ENCODE assay signal across 15 cellular contexts in genomic region chr14:98607341-98607910, GRCh38.
DNase-seq lines count a peak whose midpoint lies in the region; ATAC-seq and TF ChIP-seq lines count a peak whose summit lies in the region.
"Had no signal": no experiment of that assay in that cellular context is flagged by ENCODE, and none has a peak within 500 bp of the region (broad histone marks: within the 10 kb centered on the region; RNA-seq: fewer than 3 reads in every experiment).

No MANE protein-coding gene starts in this region.

- intact Hi-C loops in natural killer cell (cut with micrococcal nuclease) (no loop called here), esophagus muscularis mucosa (cut with DNase I) (no loop called here), vagina (cut with DNase I) (no loop called here)

- H3K9me3 ChIP-seq in esophagus muscularis mucosa, result no peaks in the 10 kb centered on the region
- H3K9me3 ChIP-seq in vagina, result no peaks in the 10 kb centered on the region

- TF ChIP-seq CTCF in natural killer cell (IDR thresholded peaks at IDR 0.05) (no peak), esophagus muscularis mucosa (IDR thresholded peaks at IDR 0.05) (no peak), vagina (IDR thresholded peaks at IDR 0.05) (no peak)

- no peaks in the 10 kb centered on the region for H3K9me3 Mint-ChIP-seq in natural killer cell treated with Interleukin-12 subunit alpha and Interleukin-12 subunit beta and Interleukin-15 and Interleukin-18, amount 100 ng/mL, for 72 hours
- H3K9me3 Mint-ChIP-seq in natural killer cell, result no peaks in the 10 kb centered on the region
- H3K9me3 Mint-ChIP-seq: CD4-positive, alpha-beta memory T cell; GM23338; H9 had no signal

- TF ChIP-seq POLR2A in esophagus muscularis mucosa (IDR thresholded peaks at IDR 0.05; ENCODE audit: low read depth) (no peak), vagina (IDR thresholded peaks at IDR 0.05) (no peak)

- no peak overlapping the region for H3K4me3 Mint-ChIP-seq in natural killer cell treated with Interleukin-12 subunit alpha and Interleukin-12 subunit beta and Interleukin-15 and Interleukin-18, amount 100 ng/mL, for 72 hours
- H3K4me3 Mint-ChIP-seq in natural killer cell, result no peak overlapping the region
- H3K4me3 Mint-ChIP-seq: CD4-positive, alpha-beta memory T cell; GM23338; H9 had no signal

- ATAC-seq in natural killer cell treated with Interleukin-12 subunit alpha and Interleukin-12 subunit beta and Interleukin-15 and Interleukin-18, amount 100 ng/mL, for 72 hours, result peak; percentile 21 to 24
- no peak for ATAC-seq in natural killer cell
- ATAC-seq: GM23338, HCT116 had no signal

- H3K27ac Mint-ChIP-seq in natural killer cell treated with Interleukin-12 subunit alpha and Interleukin-12 subunit beta and Interleukin-15 and Interleukin-18, amount 100 ng/mL, for 72 hours, result no peak overlapping the region
- no peak overlapping the region for H3K27ac Mint-ChIP-seq in natural killer cell
- H3K27ac Mint-ChIP-seq: GM23338 had no signal

- no peaks in the 10 kb centered on the region for H3K36me3 Mint-ChIP-seq in natural killer cell treated with Interleukin-12 subunit alpha and Interleukin-12 subunit beta and Interleukin-15 and Interleukin-18, amount 100 ng/mL, for 72 hours
- no peaks in the 10 kb centered on the region for H3K36me3 Mint-ChIP-seq in natural killer cell
- H3K36me3 Mint-ChIP-seq: CD4-positive, alpha-beta memory T cell had no signal

- no peak for TF ChIP-seq EP300 in esophagus muscularis mucosa (IDR thresholded peaks at IDR 0.05)

- peaks cover 8 to 9% of the 10 kb centered on the region in 2 donors for H3K27me3 Mint-ChIP-seq in natural killer cell treated with Interleukin-12 subunit alpha and Interleukin-12 subunit beta and Interleukin-15 and Interleukin-18, amount 100 ng/mL, for 72 hours
- H3K27me3 Mint-ChIP-seq in natural killer cell (ENCODE audit: low read depth in 2 of 2), result peaks cover 11 to 15% of the 10 kb centered on the region in 2 donors
- H3K27me3 Mint-ChIP-seq: CD4-positive, alpha-beta memory T cell had no signal

- H3K27me3 ChIP-seq in esophagus muscularis mucosa, result no peaks in the 10 kb centered on the region
- no peaks in the 10 kb centered on the region for H3K27me3 ChIP-seq in vagina

- DNase-seq in natural killer cell treated with Interleukin-12 subunit alpha and Interleukin-12 subunit beta and Interleukin-15 and Interleukin-18, amount 100 ng/mL, for 72 hours (ENCODE audit: low spot score), result no peak
- DNase-seq in natural killer cell, result no peak
- DNase-seq in esophagus muscularis mucosa (ENCODE audit: extremely low spot score), result peak; percentile 70
- peak; percentile 69 to 77 for DNase-seq in vagina (ENCODE audit: extremely low spot score in 2 of 2)
- DNase-seq in activated CD4-positive, alpha-beta T cell treated with anti-CD3 and anti-CD28 coated beads, Interleukin-2, amount 50 U/mL, for 4 hours, result no peak
- DNase-seq in NCI-H748 (lab: John Stamatoyannopoulos, UW; ENCODE audit: unreplicated experiment), result no peak
- DNase-seq: C1 segment of cervical spinal cord; Calu3; CD4-positive, alpha-beta memory T cell; COR-L47; DMS53; GF-D8; H9 had no signal

- WGBS in esophagus muscularis mucosa, result 75% methylated on average over 3 of the region's 4 CpGs

- H3K27ac ChIP-seq in esophagus muscularis mucosa (replicated peaks in 1 of 4), result no peak overlapping the region
- H3K27ac ChIP-seq in vagina, result no peak overlapping the region

- no peak overlapping the region for H3K4me3 ChIP-seq in esophagus muscularis mucosa
- H3K4me3 ChIP-seq in vagina, result no peak overlapping the region
- H3K4me3 ChIP-seq: GM23338 had no signal

- H3K36me3 ChIP-seq in esophagus muscularis mucosa (no peaks in the 10 kb centered on the region), vagina (no peaks in the 10 kb centered on the region)

- no peaks in the 10 kb centered on the region for H3K4me1 ChIP-seq in esophagus muscularis mucosa
- no peaks in the 10 kb centered on the region for H3K4me1 ChIP-seq in vagina

- no peaks in the 10 kb centered on the region for H3K4me1 Mint-ChIP-seq in natural killer cell treated with Interleukin-12 subunit alpha and Interleukin-12 subunit beta and Interleukin-15 and Interleukin-18, amount 100 ng/mL, for 72 hours (ENCODE audit: low read depth in 2 of 2)
- H3K4me1 Mint-ChIP-seq in natural killer cell, result no peaks in the 10 kb centered on the region
- H3K4me1 Mint-ChIP-seq: GM23338 had no signal

Comparison
In these comparisons a context has a peak if more than half of its experiments do, and no peak if none do; other contexts are left out.
1. ATAC-seq: peak in natural killer cell treated with Interleukin-12 subunit alpha and Interleukin-12 subunit beta and Interleukin-15 and Interleukin-18, amount 100 ng/mL, for 72 hours (2 of 2); none in natural killer cell (0 of 3).
2. DNase-seq: peak in esophagus muscularis mucosa (single experiment) and vagina (2 of 2); none in natural killer cell treated with Interleukin-12 subunit alpha and Interleukin-12 subunit beta and Interleukin-15 and Interleukin-18, amount 100 ng/mL, for 72 hours (single experiment), natural killer cell (single experiment), activated CD4-positive, alpha-beta T cell treated with anti-CD3 and anti-CD28 coated beads, Interleukin-2, amount 50 U/mL, for 4 hours (0 of 2) and NCI-H748 (single experiment).